ENCODE assay signal across 11 cellular contexts in the genomic region with DNA sequence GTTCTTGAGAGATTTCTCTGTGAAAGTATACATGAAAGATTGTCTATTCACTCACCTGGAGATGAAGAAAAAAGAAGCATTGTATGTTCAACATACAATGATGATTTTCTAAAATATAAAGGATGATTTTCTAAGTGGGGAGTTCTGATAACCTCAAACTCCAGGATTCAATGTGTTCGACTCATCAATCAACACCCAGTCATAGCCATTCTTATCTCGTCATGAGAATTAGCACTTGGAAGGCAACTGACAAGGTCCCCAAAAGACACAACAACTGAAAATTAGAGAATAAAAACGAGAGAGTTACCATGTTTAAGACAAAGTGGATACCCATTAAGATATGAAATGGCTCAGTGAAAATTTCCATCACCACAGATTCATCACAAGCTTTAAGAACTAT.
"Had no signal": no experiment of that assay in that cellular context is flagged by ENCODE, and none has a peak within 500 bp of the region (broad histone marks: within the 10 kb centered on the region; RNA-seq: fewer than 3 reads in every experiment).

No MANE protein-coding gene starts in this region.

- DNase-seq: GM23248, GOT3, H7, H9, HCEC 1CT, HFFc6 had no signal

- H3K9ac ChIP-seq: GM23248 had no signal

- FAIRE-seq: H1, H54 had no signal

- H3K27ac ChIP-seq: GM23248 had no signal

- ATAC-seq: GM23338, HCT116 had no signal

- H3K4me2 ChIP-seq: GM23338 had no signal

- H3K36me3 ChIP-seq: HAP-1 had no signal

- H3K4me3 ChIP-seq: GM23248, GM23338, HAP-1 had no signal

- H3K9me3 ChIP-seq: HAP-1 had no signal

- H3K4me1 ChIP-seq: HAP-1 had no signal

- H2AFZ ChIP-seq: GM23248, GM23338 had no signal
